ENCODE assay signal across 1 cellular context in the genomic region with DNA sequence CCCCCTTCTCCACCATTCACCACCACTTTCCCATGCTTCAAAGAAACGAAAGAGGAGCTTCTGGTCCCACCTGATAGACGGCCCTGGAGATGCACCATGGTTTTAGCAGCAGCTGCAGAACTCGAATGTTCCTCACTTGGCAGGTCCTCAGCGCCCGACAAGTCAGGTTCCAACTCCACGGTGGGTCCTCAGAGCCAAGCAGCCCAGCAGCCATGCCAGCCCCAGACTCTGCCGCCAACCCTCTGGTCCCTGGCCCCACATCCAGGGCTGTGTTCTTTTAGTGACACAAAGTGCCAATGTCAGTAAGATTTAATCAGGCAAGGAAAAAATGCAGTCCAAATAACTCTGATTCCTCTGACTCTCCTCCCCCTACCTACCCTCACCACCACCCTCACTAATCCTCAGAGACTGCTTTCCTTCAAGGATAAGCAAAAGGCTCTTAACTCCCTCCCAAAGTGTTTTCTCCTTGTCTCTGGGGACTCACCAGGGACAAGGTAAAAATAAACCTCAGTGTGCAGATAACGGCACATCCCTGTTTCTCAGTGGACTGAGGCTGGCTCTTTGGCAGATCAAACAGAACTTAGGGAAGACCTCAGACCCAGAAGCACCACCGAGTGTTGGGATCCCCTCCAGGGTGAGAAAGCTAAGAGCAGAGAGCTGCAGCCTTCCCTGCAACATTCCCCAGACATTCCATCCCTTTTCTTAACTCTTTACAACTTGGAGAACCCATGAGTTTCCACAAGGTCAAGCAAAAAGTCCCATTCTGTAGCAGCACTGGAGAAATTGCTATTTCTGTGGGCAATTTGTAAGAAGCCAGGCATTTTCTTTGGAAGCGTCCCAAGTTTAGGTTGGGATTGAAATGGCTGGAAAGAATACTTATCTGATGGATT.
TF ChIP-seq lines count a peak whose summit lies in the region.

No MANE protein-coding gene starts in this region.

TF ChIP-seq in WTC11, 78 proteins besides CTCF, POLR2A, EP300 and RAD21 (continued from another document):
- TF ChIP-seq ZNF425 (CRISPR knock-in tag; conservative IDR thresholded peaks at IDR 0.05), result no peak
- no peak for TF ChIP-seq GABPB1 (CRISPR knock-in tag; IDR thresholded peaks at IDR 0.05)
- no peak for TF ChIP-seq NFE2L1 (CRISPR knock-in tag; IDR thresholded peaks at IDR 0.05)
- no peak for TF ChIP-seq ELF4 (CRISPR knock-in tag; IDR thresholded peaks at IDR 0.05; ENCODE audit: low read depth)
